Comparison of ENCODE assay signal across 8 cellular contexts in genomic region chr3:45656575-45657363, GRCh38. TPM values are rescaled to one million over a fixed set of nuclear protein-coding genes. Genes with fewer than 3 reads are reported as not detected.
DNase-seq lines count a peak whose midpoint lies in the region; ATAC-seq and TF ChIP-seq lines count a peak whose summit lies in the region.

No MANE protein-coding gene starts in this region.

- no peaks in the 10 kb centered on the region for H3K9me3 Mint-ChIP-seq in activated CD8-positive, alpha-beta memory T cell treated with anti-CD3 and anti-CD28 coated beads, Interleukin-2, amount 10 ng/mL, durations not matched to agents 7 days and 5 days (ENCODE audit: low read depth)

- no peaks in the 10 kb centered on the region for H3K27me3 ChIP-seq in NT2/D1 (ENCODE audit: insufficient read depth, insufficient read length)

- H3K4me1 ChIP-seq in NT2/D1 (ENCODE audit: insufficient read depth, insufficient read length), result no peaks in the 10 kb centered on the region

- H3K4me3 ChIP-seq in NT2/D1 (ENCODE audit: insufficient read length, low read depth), result no peak overlapping the region
- H3K4me3 ChIP-seq in epithelial cell of esophagus (ENCODE audit: low read length), result no peak overlapping the region

- peak; percentile 89 for TF ChIP-seq CTCF in AG09319 (IDR thresholded peaks at IDR 0.05; ENCODE audit: low read depth, low read length)
- TF ChIP-seq CTCF in epithelial cell of esophagus (IDR thresholded peaks at IDR 0.05; ENCODE audit: insufficient read depth, low read depth, low read length, missing control alignments), result peak; percentile 96

- H3K4me3 Mint-ChIP-seq in activated CD8-positive, alpha-beta memory T cell treated with anti-CD3 and anti-CD28 coated beads, Interleukin-2, amount 10 ng/mL, durations not matched to agents 7 days and 5 days, result no peak overlapping the region

- H3K36me3 ChIP-seq in NT2/D1 (ENCODE audit: insufficient read depth, insufficient read length, low read length), result peaks cover 12% of the 10 kb centered on the region

- H3K27ac Mint-ChIP-seq in activated CD8-positive, alpha-beta memory T cell treated with anti-CD3 and anti-CD28 coated beads, Interleukin-2, amount 10 ng/mL, durations not matched to agents 7 days and 5 days, result peak overlapping the region; percentile 41

- H3K9ac ChIP-seq in NT2/D1 (ENCODE audit: insufficient read length, low read depth), result peak overlapping the region; percentile 13

- H3K36me3 Mint-ChIP-seq in activated CD8-positive, alpha-beta memory T cell treated with anti-CD3 and anti-CD28 coated beads, Interleukin-2, amount 10 ng/mL, durations not matched to agents 7 days and 5 days, result peaks cover 4% of the 10 kb centered on the region

- no peaks in the 10 kb centered on the region for H3K27me3 Mint-ChIP-seq in activated CD8-positive, alpha-beta memory T cell treated with anti-CD3 and anti-CD28 coated beads, Interleukin-2, amount 10 ng/mL, durations not matched to agents 7 days and 5 days

- peak; percentile 88 for DNase-seq in AG09319 (ENCODE audit: extremely low read depth, low read depth)
- DNase-seq in HUDEP-2 (lab: John Stamatoyannopoulos, UW; ENCODE audit: unreplicated experiment in 76 of 76), result peak in 73 of 76 experiments; percentile 28 to 90 (median 76)
- peak; percentile 95 for DNase-seq in NT2/D1 (ENCODE audit: low read depth, low spot score)
- DNase-seq in activated CD8-positive, alpha-beta memory T cell treated with anti-CD3 and anti-CD28 coated beads, Interleukin-2, amount 10 ng/mL, durations not matched to agents 7 days and 5 days, result peak; percentile 92
- DNase-seq in epithelial cell of esophagus (ENCODE audit: low read depth), result peak; percentile 98
- DNase-seq in mucosa of gallbladder (ENCODE audit: low spot score), result peak; percentile 92
- DNase-seq in stimulated activated CD8-positive, alpha-beta memory T cell treated with anti-CD3 and anti-CD28 coated beads, Interleukin-7, amount 100 ng/mL, for 1 hour (ENCODE audit: low read depth in 2 of 2), result peak; percentile 61 to 76

- CTCF ChIA-PET in activated CD8-positive, alpha-beta memory T cell treated with anti-CD3 and anti-CD28 coated beads, Interleukin-2, amount 10 ng/mL, durations not matched to agents 7 days and 5 days (lab: Charles Lee), result interaction anchor here (0.6 to 3.2 kb wide), 38 partner anchors 8 to 620 kb away, joined by 3 to 66 read pairs (median 5); partner anchors contain the start of genes LIMD1 and SACM1L

- H3K4me1 Mint-ChIP-seq in activated CD8-positive, alpha-beta memory T cell treated with anti-CD3 and anti-CD28 coated beads, Interleukin-2, amount 10 ng/mL, durations not matched to agents 7 days and 5 days, result peaks cover 25% of the 10 kb centered on the region

- H3K9me3 ChIP-seq in NT2/D1 (ENCODE audit: insufficient read depth, low read length), result no peaks in the 10 kb centered on the region

- peak; percentile 55 for ATAC-seq in GM19023 (IDR thresholded peaks at IDR 0.05; ENCODE audit: unreplicated experiment)
- ATAC-seq in activated CD8-positive, alpha-beta memory T cell treated with anti-CD3 and anti-CD28 coated beads, Interleukin-2, amount 10 ng/mL, durations not matched to agents 7 days and 5 days, result peak; percentile 97

RNA-seq across cellular contexts. Expression of gene SACM1L, which starts 32.4 kb away (rescaled TPM):
- total RNA-seq in activated CD8-positive, alpha-beta memory T cell treated with anti-CD3 and anti-CD28 coated beads, Interleukin-2, amount 10 ng/mL, durations not matched to agents 7 days and 5 days, result 10 to 100 TPM; 71.6 to 88.7 TPM
- 51.8 TPM for total RNA-seq in mucosa of gallbladder
